8 cellular contexts compared by ENCODE assay signal in genomic region chr1:87151500-87152421, GRCh38.
DNase-seq lines count a peak whose midpoint lies in the region; ATAC-seq, FAIRE-seq and TF ChIP-seq lines count a peak whose summit lies in the region.

No MANE protein-coding gene starts in this region.

- H3K27me3 ChIP-seq in cardiac muscle cell (no peaks in the 10 kb centered on the region), pancreas (no peaks in the 10 kb centered on the region), aorta (ENCODE audit: control insufficient read depth in 1 of 2, insufficient read depth in 2 of 2, low read length in 1 of 2) (no peaks in the 10 kb centered on the region)

- no peaks in the 10 kb centered on the region for H3K36me3 ChIP-seq in cardiac muscle cell
- no peaks in the 10 kb centered on the region for H3K36me3 ChIP-seq in pancreas
- no peaks in the 10 kb centered on the region for H3K36me3 ChIP-seq in aorta (ENCODE audit: control insufficient read depth in 1 of 2, insufficient read depth in 2 of 2, low read length in 1 of 2)

- peak overlapping the region; percentile 24 for H3K27ac Mint-ChIP-seq in activated T-cell treated with anti-CD3 and anti-CD28 coated beads, Interleukin-2, amount 50 U/mL, for 72 hours

- TF ChIP-seq CTCF in GM10266 (IDR thresholded peaks at IDR 0.05; ENCODE audit: control insufficient read depth, insufficient read depth, low read depth, missing control alignments) (peak; percentile 69), cardiac muscle cell (IDR thresholded peaks at IDR 0.05; ENCODE audit: low read depth, low read length) (peak; percentile 42), pancreas (IDR thresholded peaks at IDR 0.05) (no peak)

- 31 to 32% methylated on average over 45 of the region's 45 CpGs for WGBS in pancreas, 2 donors
- WGBS in aorta, 2 donors: 9 to 14% methylated on average over 45 of the region's 45 CpGs

- H3K27ac ChIP-seq in cardiac muscle cell (peak overlapping the region; percentile 14), pancreas (no peak overlapping the region), aorta (ENCODE audit: low read depth in 1 of 2, low read length in 2 of 2) (no peak overlapping the region)

- H3K4me3 Mint-ChIP-seq in activated T-cell treated with anti-CD3 and anti-CD28 coated beads, Interleukin-2, amount 50 U/mL, for 72 hours: peak overlapping the region; percentile 81 to 85

- H3K4me1 Mint-ChIP-seq in activated T-cell treated with anti-CD3 and anti-CD28 coated beads, Interleukin-2, amount 50 U/mL, for 72 hours (ENCODE audit: low read depth): peaks cover 16% of the 10 kb centered on the region

- peaks cover 58% of the 10 kb centered on the region for H3K27me3 Mint-ChIP-seq in activated T-cell treated with anti-CD3 and anti-CD28 coated beads, Interleukin-2, amount 50 U/mL, for 72 hours (ENCODE audit: low read depth)

- DNase-seq in GM10266 (ENCODE audit: extremely low spot score): peak; percentile 74
- DNase-seq in Kasumi-1 (lab: John Stamatoyannopoulos, UW): peak; percentile 51 to 71
- DNase-seq in activated T-cell treated with anti-CD3 and anti-CD28 coated beads, Interleukin-2, amount 50 U/mL, for 72 hours: peak; percentile 47 to 54
- peak; percentile 77 to 87 for DNase-seq in cardiac muscle cell (ENCODE audit: low read depth in 1 of 2, low spot score in 1 of 2)
- DNase-seq in pancreas: peak; percentile 18 to 75 (median 47)
- DNase-seq in aorta: peak; percentile 81 to 91
- no peak for DNase-seq in NCI-H146 treated with DMSO at 0.1 percent for 48 hours (lab: John Stamatoyannopoulos, UW; ENCODE audit: unreplicated experiment)

- peak; percentile 84 for ATAC-seq in GM21786 (IDR thresholded peaks at IDR 0.05; ENCODE audit: unreplicated experiment)
- peak; percentile 74 to 79 for ATAC-seq in activated T-cell treated with anti-CD3 and anti-CD28 coated beads, Interleukin-2, amount 50 U/mL, for 72 hours (replicated peaks in 1 of 2)
- ATAC-seq in pancreas: peak; percentile 31 to 86 (median 81)
- peak; percentile 81 for ATAC-seq in aorta (ENCODE audit: low FRiP score)

- peaks cover 19% of the 10 kb centered on the region for H3K4me1 ChIP-seq in cardiac muscle cell (ENCODE audit: low read depth)
- no peaks in the 10 kb centered on the region for H3K4me1 ChIP-seq in pancreas
- no peaks in the 10 kb centered on the region for H3K4me1 ChIP-seq in aorta (ENCODE audit: control insufficient read depth in 1 of 2, insufficient read depth in 2 of 2, low read length in 2 of 2)

- no peaks in the 10 kb centered on the region for H3K36me3 Mint-ChIP-seq in activated T-cell treated with anti-CD3 and anti-CD28 coated beads, Interleukin-2, amount 50 U/mL, for 72 hours (ENCODE audit: insufficient read depth in 2 of 2)

- FAIRE-seq in pancreas (lab: Jason Lieb, UNC): no peak

- intact Hi-C loops in pancreas (cut with DNase I): no loop called here
- intact Hi-C loops in aorta (cut with DNase I): no loop called here

- no peaks in the 10 kb centered on the region for H3K9me3 Mint-ChIP-seq in activated T-cell treated with anti-CD3 and anti-CD28 coated beads, Interleukin-2, amount 50 U/mL, for 72 hours

- no peak overlapping the region for H3K4me3 ChIP-seq in cardiac muscle cell
- peak overlapping the region in 2 of 4 donors; percentile 6 to 23 for H3K4me3 ChIP-seq in pancreas
- peak overlapping the region; percentile 27 to 48 for H3K4me3 ChIP-seq in aorta (ENCODE audit: low read length in 2 of 2)

- H3K9me3 ChIP-seq in cardiac muscle cell (ENCODE audit: low read depth): no peaks in the 10 kb centered on the region
- H3K9me3 ChIP-seq in pancreas: no peaks in the 10 kb centered on the region
- no peaks in the 10 kb centered on the region for H3K9me3 ChIP-seq in aorta (ENCODE audit: control insufficient read depth, low read length)

Comparison
In these comparisons a context has a peak if more than half of its experiments do, and no peak if none do; other contexts are left out.
1. CTCF ChIP-seq: peak in GM10266 (single experiment) and cardiac muscle cell (single experiment); none in pancreas (0 of 4).
2. Peak in every context shown above with its lines, with median percentiles within 50 percentile points of each other: ATAC-seq.